ENCODE assay signal across 17 cellular contexts in genomic region chr22:28013611-28014010, GRCh38.
DNase-seq lines count a peak whose midpoint lies in the region; ATAC-seq and TF ChIP-seq lines count a peak whose summit lies in the region.
"Had no signal": no experiment of that assay in that cellular context is flagged by ENCODE, and none has a peak within 500 bp of the region (broad histone marks: within the 10 kb centered on the region; RNA-seq: fewer than 3 reads in every experiment).

No MANE protein-coding gene starts in this region.

- no peaks in the 10 kb centered on the region for H3K9me2 ChIP-seq in neural cell (ENCODE audit: insufficient read depth, low read length)

- ATAC-seq in upper lobe of right lung (no peak), GM19467 (IDR thresholded peaks at IDR 0.05; ENCODE audit: unreplicated experiment) (no peak), GM18861 (IDR thresholded peaks at IDR 0.05; ENCODE audit: unreplicated experiment) (no peak)

- H3K4me3 ChIP-seq in cardiac muscle cell (no peak overlapping the region), right atrium auricular region (no peak overlapping the region), esophagus (ENCODE audit: low read depth in 1 of 2, low read length in 2 of 2) (no peak overlapping the region), neural cell (ENCODE audit: low read length) (peak overlapping the region; percentile 45), upper lobe of right lung (no peak overlapping the region)
- H3K4me3 ChIP-seq: SJSA1 had no signal

- peaks cover 9% of the 10 kb centered on the region for H3F3A ChIP-seq in neural cell (ENCODE audit: insufficient read depth, low read length, poor library complexity, severe bottlenecking)

- no peaks in the 10 kb centered on the region for H3K36me3 ChIP-seq in cardiac muscle cell
- no peaks in the 10 kb centered on the region for H3K36me3 ChIP-seq in right atrium auricular region
- no peaks in the 10 kb centered on the region for H3K36me3 ChIP-seq in esophagus (ENCODE audit: control insufficient read depth in 2 of 2, insufficient read depth in 2 of 2, low read length in 1 of 2)
- peaks cover 3% of the 10 kb centered on the region for H3K36me3 ChIP-seq in neural cell (ENCODE audit: insufficient read depth, low read length)
- peaks cover 9% of the 10 kb centered on the region for H3K36me3 ChIP-seq in upper lobe of right lung
- H3K36me3 ChIP-seq: SJSA1 had no signal

- no peak overlapping the region for H2AFZ ChIP-seq in neural cell (ENCODE audit: low read depth, low read length)

- TF ChIP-seq CTCF in cardiac muscle cell (IDR thresholded peaks at IDR 0.05; ENCODE audit: low read depth, low read length) (no peak), right atrium auricular region (IDR thresholded peaks at IDR 0.05) (no peak), neural cell (IDR thresholded peaks at IDR 0.05; ENCODE audit: poor library complexity, severe bottlenecking) (no peak), upper lobe of right lung (IDR thresholded peaks at IDR 0.05) (no peak)

- DNase-seq in cardiac muscle cell (ENCODE audit: low read depth in 1 of 2, low spot score in 1 of 2) (no peak), right atrium auricular region (ENCODE audit: low spot score) (no peak), upper lobe of right lung (peak; percentile 54), kidney glomerular epithelial cell (lab: John Stamatoyannopoulos, UW) (no peak)
- DNase-seq: 8988T; Calu3; CD4-positive, alpha-beta memory T cell; DMS53; NCI-H1930; NCI-H446 treated with DMSO at 0.1 percent for 48 hours; OCI-M1 had no signal

- H3K4me1 ChIP-seq in cardiac muscle cell (ENCODE audit: low read depth) (peaks cover 47% of the 10 kb centered on the region), right atrium auricular region (peaks cover 0 to 25% of the 10 kb centered on the region in 2 donors), esophagus (ENCODE audit: control insufficient read depth in 2 of 2, insufficient read depth in 2 of 2, low read length in 1 of 2) (peaks cover 12 to 38% of the 10 kb centered on the region in 2 donors), upper lobe of right lung (no peaks in the 10 kb centered on the region)

- intact Hi-C loops in upper lobe of right lung (cut with DNase I), result no loop called here

- H3K9ac ChIP-seq in neural cell (ENCODE audit: low read length), result peak overlapping the region; percentile 60

- no peaks in the 10 kb centered on the region for H3K79me2 ChIP-seq in neural cell (replicated peaks; ENCODE audit: insufficient read depth, low read length)

- TF ChIP-seq RAD21 in neural cell (conservative IDR thresholded peaks at IDR 0.05), result no peak

- H3K27me3 ChIP-seq in cardiac muscle cell (no peaks in the 10 kb centered on the region), right atrium auricular region (no peaks in the 10 kb centered on the region), esophagus (ENCODE audit: control insufficient read depth in 1 of 2, insufficient read depth in 2 of 2, low read length in 2 of 2) (no peaks in the 10 kb centered on the region), neural cell (ENCODE audit: insufficient read depth, low read depth, low read length) (no peaks in the 10 kb centered on the region), upper lobe of right lung (no peaks in the 10 kb centered on the region)
- H3K27me3 ChIP-seq: SJSA1 had no signal

- no peak overlapping the region for H3K4me2 ChIP-seq in neural cell (ENCODE audit: low read length)

- H3K27ac ChIP-seq in cardiac muscle cell (peak overlapping the region; percentile 51), right atrium auricular region (no peak overlapping the region), esophagus (ENCODE audit: low read depth in 2 of 2, low read length in 1 of 2) (peak overlapping the region; percentile 87 to 88), neural cell (ENCODE audit: low read length) (peak overlapping the region; percentile 92), upper lobe of right lung (no peak overlapping the region)
- H3K27ac ChIP-seq: HL-60, SJSA1 had no signal

- TF ChIP-seq EP300 in neural cell (conservative IDR thresholded peaks at IDR 0.05; ENCODE audit: poor library complexity, severe bottlenecking), result no peak

- H3K9me3 ChIP-seq in cardiac muscle cell (ENCODE audit: low read depth), result no peaks in the 10 kb centered on the region
- no peaks in the 10 kb centered on the region for H3K9me3 ChIP-seq in right atrium auricular region
- H3K9me3 ChIP-seq in esophagus (ENCODE audit: control insufficient read depth in 2 of 2, insufficient read depth in 1 of 2, low read depth in 1 of 2, low read length in 1 of 2), result no peaks in the 10 kb centered on the region
- no peaks in the 10 kb centered on the region for H3K9me3 ChIP-seq in neural cell (ENCODE audit: low read length)
- H3K9me3 ChIP-seq in upper lobe of right lung, result no peaks in the 10 kb centered on the region
- H3K9me3 ChIP-seq: SJSA1 had no signal

- H4K20me1 ChIP-seq in neural cell (ENCODE audit: insufficient read depth), result no peaks in the 10 kb centered on the region

- 76 to 84% methylated on average over 12 of the region's 12 CpGs for WGBS in esophagus, 2 donors

TF ChIP-seq in neural cell, 6 proteins besides CTCF, POLR2A, EP300 and RAD21:
- TF ChIP-seq MXI1 (conservative IDR thresholded peaks at IDR 0.05; ENCODE audit: poor library complexity, severe bottlenecking), result no peak
- no peak for TF ChIP-seq POLR2AphosphoS5 (IDR thresholded peaks at IDR 0.05)
- TF ChIP-seq TAF1 (IDR thresholded peaks at IDR 0.05; ENCODE audit: low read depth), result no peak
- no peak for TF ChIP-seq SMC3 (conservative IDR thresholded peaks at IDR 0.05; ENCODE audit: poor library complexity)
- TF ChIP-seq REST (IDR thresholded peaks at IDR 0.05; ENCODE audit: borderline replicate concordance), result no peak
- TF ChIP-seq EZH2 (IDR thresholded peaks at IDR 0.05; ENCODE audit: borderline replicate concordance, insufficient read depth, low read length, poor library complexity, severe bottlenecking), result no peak

Comparison
In these comparisons a context has a peak if more than half of its experiments do, and no peak if none do; other contexts are left out.
1. H3K27ac ChIP-seq: peak in cardiac muscle cell (single experiment), esophagus (2 of 2) and neural cell (single experiment); none in right atrium auricular region (0 of 2) and upper lobe of right lung (single experiment).